Comparison of ENCODE assay signal across 6 cellular contexts in genomic region chr20:63652192-63652980, GRCh38. TPM values are rescaled to one million over a fixed set of nuclear protein-coding genes. Genes with fewer than 3 reads are reported as not detected.
A peak's percentile ranks its signal among the peaks of the same experiment; 100 is the strongest.
DNase-seq lines count a peak whose midpoint lies in the region; ATAC-seq and TF ChIP-seq lines count a peak whose summit lies in the region.

No MANE protein-coding gene starts in this region.

- no peaks in the 10 kb centered on the region for H3K9me3 ChIP-seq in gastrocnemius medialis

- H3K9me3 Mint-ChIP-seq in CD14-positive monocyte: peaks cover 0 to 8% (median 3%) of the 10 kb centered on the region in 7 donors

- in situ Hi-C loops in gastrocnemius medialis (cut with MboI; ENCODE audit: low sequenced_read_pairs in 4 of 4): loop anchor here in 1 of 4 donors (10.0 kb wide), 1 partner anchor 62 kb away; no protein-coding TSS in a partner anchor

- no peak for TF ChIP-seq POLR2A in gastrocnemius medialis (IDR thresholded peaks at IDR 0.05)

- peaks cover 20 to 39% (median 35%) of the 10 kb centered on the region in 3 donors for H3K27me3 Mint-ChIP-seq in CD14-positive monocyte (ENCODE audit: low read depth in 3 of 3)

- intact Hi-C loops in CD14-positive monocyte (cut with micrococcal nuclease) (no loop called here), gastrocnemius medialis (cut with DNase I; ENCODE audit: low total_unique reads) (no loop called here)

- H3K4me3 ChIP-seq in gastrocnemius medialis: peak overlapping the region; percentile 42 to 57 (median 50)

- H3K27ac ChIP-seq in gastrocnemius medialis: no peak overlapping the region

- H3K27me3 ChIP-seq in gastrocnemius medialis: peaks cover 15 to 21% (median 18%) of the 10 kb centered on the region in 3 donors

- peaks cover 12 to 17% of the 10 kb centered on the region in 2 donors for H3K4me1 ChIP-seq in gastrocnemius medialis

- no peaks in the 10 kb centered on the region for H3K36me3 ChIP-seq in gastrocnemius medialis

- no peak for ATAC-seq in gastrocnemius medialis

- peaks cover 0 to 3% of the 10 kb centered on the region in 2 donors for H3K36me3 Mint-ChIP-seq in CD14-positive monocyte

- no peak for TF ChIP-seq CTCF in CD14-positive monocyte (IDR thresholded peaks at IDR 0.05)
- TF ChIP-seq CTCF in gastrocnemius medialis (IDR thresholded peaks at IDR 0.05 in 4 of 5, conservative IDR thresholded peaks at IDR 0.05 in 1 of 5): no peak

- H3K4me1 Mint-ChIP-seq in CD14-positive monocyte: peaks cover 20% of the 10 kb centered on the region

- no peak overlapping the region for H3K27ac Mint-ChIP-seq in CD14-positive monocyte

- peak overlapping the region; percentile 31 to 87 for H3K4me3 Mint-ChIP-seq in CD14-positive monocyte

- no peak for DNase-seq in CD14-positive monocyte (ENCODE audit: low spot score)
- peak; percentile 32 for DNase-seq in OCI-M1 (lab: John Stamatoyannopoulos, UW)
- DNase-seq in effector CD8-positive, alpha-beta T cell (lab: John Stamatoyannopoulos, UW): peak; percentile 51
- no peak for DNase-seq in gastrocnemius medialis
- DNase-seq in NCI-H2107 treated with DMSO at 0.1 percent for 48 hours (lab: John Stamatoyannopoulos, UW; ENCODE audit: unreplicated experiment): no peak
- no peak for DNase-seq in Ammon's horn (ENCODE audit: low spot score)

RNA-seq across cellular contexts. Expression of gene STMN3, which starts 0.8 kb away (rescaled TPM):
- polyA plus RNA-seq in CD14-positive monocyte: under 1 TPM; 0.10 to 0.15 TPM
- total RNA-seq in gastrocnemius medialis: 1 to 10 TPM in 1 of 4 donors, under 1 TPM in 3; 0.51 to 1.9 (median 0.88) TPM

RNA-seq across cellular contexts. Expression of gene RTEL1, which starts 5.7 kb away (rescaled TPM):
- polyA plus RNA-seq in CD14-positive monocyte: 1 to 10 TPM; 1.0 to 4.8 TPM
- 1 to 10 TPM; 2.4 to 9.1 (median 6.0) TPM for total RNA-seq in gastrocnemius medialis

RNA-seq across cellular contexts. Expression of gene GMEB2, which starts 25.5 kb away (rescaled TPM):
- 1 to 10 TPM; 2.7 to 3.8 TPM for polyA plus RNA-seq in CD14-positive monocyte
- 10 to 100 TPM in 1 of 4 donors, 1 to 10 TPM in 3; 6.1 to 14.3 (median 6.8) TPM for total RNA-seq in gastrocnemius medialis

RNA-seq across cellular contexts. Expression of gene TNFRSF6B, which starts 44.1 kb away (rescaled TPM):
- polyA plus RNA-seq in CD14-positive monocyte: not detected
- total RNA-seq in gastrocnemius medialis: 1 to 10 TPM; 1.2 to 4.8 (median 3.1) TPM

RNA-seq across cellular contexts. Expression of gene ARFRP1, which starts 55.4 kb away (rescaled TPM):
- 10 to 100 TPM; 18.2 to 20.7 TPM for polyA plus RNA-seq in CD14-positive monocyte
- 10 to 100 TPM; 26.9 to 35.1 (median 27.8) TPM for total RNA-seq in gastrocnemius medialis

Comparison
In these comparisons a context has a peak if more than half of its experiments do, and no peak if none do; other contexts are left out.
1. DNase-seq: peak in OCI-M1 (single experiment) and effector CD8-positive, alpha-beta T cell (single experiment); none in CD14-positive monocyte (single experiment), gastrocnemius medialis (0 of 2), NCI-H2107 treated with DMSO at 0.1 percent for 48 hours (single experiment) and Ammon's horn (single experiment).